27 cellular contexts compared by ENCODE assay signal in genomic region chrX:133580630-133581029, GRCh38.
DNase-seq lines count a peak whose midpoint lies in the region; ATAC-seq and TF ChIP-seq lines count a peak whose summit lies in the region.
"Had no signal": no experiment of that assay in that cellular context is flagged by ENCODE, and none has a peak within 500 bp of the region (broad histone marks: within the 10 kb centered on the region; RNA-seq: fewer than 3 reads in every experiment).

No MANE protein-coding gene starts in this region.

- H3K36me3 ChIP-seq in mucosa of descending colon (ENCODE audit: low read depth): no peaks in the 10 kb centered on the region
- H3K36me3 ChIP-seq: gastrocnemius medialis, lower lobe of right lung, prostate gland, uterus had no signal

- TF ChIP-seq CTCF in AG09319 (IDR thresholded peaks at IDR 0.05; ENCODE audit: low read depth, low read length) (no peak), foreskin fibroblast (IDR thresholded peaks at IDR 0.05; ENCODE audit: low read depth, low read length) (no peak), mucosa of descending colon (IDR thresholded peaks at IDR 0.05) (no peak)

- no peak overlapping the region for H3K27ac Mint-ChIP-seq in stimulated activated effector memory CD8-positive, alpha-beta T cell treated with anti-CD3 and anti-CD28 coated beads, Interleukin-12 subunit alpha, Interleukin-12 subunit beta, amount 100 ng/mL, for 72 hours
- H3K27ac Mint-ChIP-seq: stimulated activated memory B cell treated with anti-CD40 and anti-IgM and Interleukin-4, amounts not matched to agents 10 μg/mL and 1 μg/mL and 100 μg/mL, for 72 hours; T-cell had no signal

- ATAC-seq in HG02678 (IDR thresholded peaks at IDR 0.05; ENCODE audit: unreplicated experiment) (no peak), mucosa of descending colon (no peak)
- no peak for ATAC-seq in stimulated activated effector memory CD8-positive, alpha-beta T cell treated with anti-CD3 and anti-CD28 coated beads, Interleukin-12 subunit alpha, Interleukin-12 subunit beta, amount 100 ng/mL, for 72 hours
- ATAC-seq: gastrocnemius medialis; lower lobe of right lung; Panc1; stimulated activated memory B cell treated with anti-CD40 and anti-IgM and Interleukin-4, amounts not matched to agents 10 μg/mL and 1 μg/mL and 100 μg/mL, for 72 hours; T-cell had no signal

- H3K9me3 ChIP-seq in mucosa of descending colon: no peaks in the 10 kb centered on the region
- H3K9me3 ChIP-seq: gastrocnemius medialis, lower lobe of right lung, prostate gland, uterus had no signal

- intact Hi-C loops in mucosa of descending colon (cut with DNase I, micrococcal nuclease): no loop called here

- H3K9me3 Mint-ChIP-seq in stimulated activated effector memory CD8-positive, alpha-beta T cell treated with anti-CD3 and anti-CD28 coated beads, Interleukin-12 subunit alpha, Interleukin-12 subunit beta, amount 100 ng/mL, for 72 hours: no peaks in the 10 kb centered on the region
- H3K9me3 Mint-ChIP-seq: stimulated activated memory B cell treated with anti-CD40 and anti-IgM and Interleukin-4, amounts not matched to agents 10 μg/mL and 1 μg/mL and 100 μg/mL, for 72 hours; T-cell had no signal

- H3K36me3 Mint-ChIP-seq in stimulated activated effector memory CD8-positive, alpha-beta T cell treated with anti-CD3 and anti-CD28 coated beads, Interleukin-12 subunit alpha, Interleukin-12 subunit beta, amount 100 ng/mL, for 72 hours: no peaks in the 10 kb centered on the region
- H3K36me3 Mint-ChIP-seq: stimulated activated memory B cell treated with anti-CD40 and anti-IgM and Interleukin-4, amounts not matched to agents 10 μg/mL and 1 μg/mL and 100 μg/mL, for 72 hours; T-cell had no signal

- no peak overlapping the region for H3K4me3 Mint-ChIP-seq in stimulated activated effector memory CD8-positive, alpha-beta T cell treated with anti-CD3 and anti-CD28 coated beads, Interleukin-12 subunit alpha, Interleukin-12 subunit beta, amount 100 ng/mL, for 72 hours
- H3K4me3 Mint-ChIP-seq: stimulated activated memory B cell treated with anti-CD40 and anti-IgM and Interleukin-4, amounts not matched to agents 10 μg/mL and 1 μg/mL and 100 μg/mL, for 72 hours; T-cell had no signal

- DNase-seq in AG09319 (ENCODE audit: extremely low read depth, low read depth): peak; percentile 5
- DNase-seq in GM03348 (ENCODE audit: low spot score): peak; percentile 24
- DNase-seq in NCI-H524 treated with DMSO at 0.1 percent for 48 hours (lab: John Stamatoyannopoulos, UW): peak; percentile 58
- peak; percentile 1 to 71 for DNase-seq in foreskin fibroblast
- DNase-seq in mucosa of descending colon: no peak
- DNase-seq in HT-29 (ENCODE audit: low spot score): no peak
- DNase-seq in stimulated activated effector memory CD8-positive, alpha-beta T cell treated with anti-CD3 and anti-CD28 coated beads, Interleukin-12 subunit alpha, Interleukin-12 subunit beta, amount 100 ng/mL, for 72 hours (ENCODE audit: low spot score in 2 of 2): no peak
- DNase-seq: activated CD4-positive, alpha-beta T cell treated with anti-CD3 and anti-CD28 coated beads for 1 hour; activated naive CD4-positive, alpha-beta T cell treated with Interleukin-2 at 50 U/mL for 16 hours; activated T-cell treated with anti-CD3 and anti-CD28 coated beads, Interleukin-2, amount 50 U/mL, for 48 hours; caudate nucleus; dermis blood vessel endothelial cell; gastrocnemius medialis; hypothalamus; IMR-90; islet precursor cell; lower lobe of right lung; NCI-H2227 treated with DMSO at 0.1 percent for 48 hours; NK-92 treated with Interleukin-12 subunit alpha and Interleukin-12 subunit beta, amount 100 ng/mL, for 24 hours; stimulated activated CD4-positive, alpha-beta T cell treated with anti-CD3 and anti-CD28 coated beads, Interleukin-2, amount 100 ng/mL, for 24 hours; T-cell; uterus had no signal

- H3K4me1 Mint-ChIP-seq in stimulated activated effector memory CD8-positive, alpha-beta T cell treated with anti-CD3 and anti-CD28 coated beads, Interleukin-12 subunit alpha, Interleukin-12 subunit beta, amount 100 ng/mL, for 72 hours: no peaks in the 10 kb centered on the region
- H3K4me1 Mint-ChIP-seq: stimulated activated memory B cell treated with anti-CD40 and anti-IgM and Interleukin-4, amounts not matched to agents 10 μg/mL and 1 μg/mL and 100 μg/mL, for 72 hours; T-cell had no signal

- no peaks in the 10 kb centered on the region for H3K4me1 ChIP-seq in mucosa of descending colon (ENCODE audit: low read depth)
- H3K4me1 ChIP-seq: gastrocnemius medialis, lower lobe of right lung, prostate gland, uterus had no signal

- no peak overlapping the region for H3K4me3 ChIP-seq in foreskin fibroblast (ENCODE audit: low read depth in 1 of 2, low read length in 2 of 2)
- H3K4me3 ChIP-seq in mucosa of descending colon: no peak overlapping the region
- H3K4me3 ChIP-seq: gastrocnemius medialis, lower lobe of right lung, prostate gland, skin epidermis, uterus had no signal

Comparison
In these comparisons a context has a peak if more than half of its experiments do, and no peak if none do; other contexts are left out.
1. DNase-seq: peak in AG09319 (single experiment), GM03348 (single experiment), NCI-H524 treated with DMSO at 0.1 percent for 48 hours (single experiment) and foreskin fibroblast (2 of 2); none in mucosa of descending colon (0 of 3), HT-29 (single experiment) and stimulated activated effector memory CD8-positive, alpha-beta T cell treated with anti-CD3 and anti-CD28 coated beads, Interleukin-12 subunit alpha, Interleukin-12 subunit beta, amount 100 ng/mL, for 72 hours (0 of 2).